8 cellular contexts compared by ENCODE assay signal in the genomic region with DNA sequence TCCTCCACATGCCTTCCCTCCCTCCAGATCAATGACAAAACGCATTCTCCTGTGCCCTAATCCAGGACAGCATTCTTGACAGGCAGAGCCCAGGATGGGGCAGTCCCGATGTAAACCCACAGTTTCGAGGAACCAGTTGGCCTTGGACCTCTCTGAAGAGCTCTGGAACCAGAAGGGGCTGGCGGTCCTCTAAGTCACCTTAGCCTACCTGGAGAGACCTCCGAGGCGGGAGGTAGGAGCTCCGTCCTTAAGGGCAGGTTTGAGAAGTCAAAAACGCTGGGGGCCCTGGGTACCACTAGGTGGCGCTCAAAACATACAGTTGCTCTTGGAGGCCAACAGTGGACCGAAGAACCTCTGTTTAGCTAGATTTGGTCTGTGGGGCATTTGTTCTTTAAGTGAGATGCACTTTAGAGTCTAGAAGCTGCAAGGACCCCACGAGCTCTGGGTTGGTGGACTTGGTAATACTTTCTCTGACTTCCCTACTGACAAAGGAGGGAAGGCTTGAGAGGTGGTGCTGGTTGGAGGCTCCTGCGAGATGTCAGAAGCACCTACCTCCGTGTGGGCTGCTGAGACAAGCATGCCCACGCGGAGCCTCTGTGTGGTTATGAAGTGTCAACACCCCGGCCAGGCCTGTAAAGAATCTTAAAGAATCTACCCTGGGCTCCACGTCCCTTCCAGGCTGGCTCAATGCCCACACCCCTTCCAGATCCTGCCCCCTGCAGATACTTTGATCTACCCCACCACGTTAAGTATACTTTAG.
DNase-seq lines count a peak whose midpoint lies in the region; ATAC-seq, FAIRE-seq and TF ChIP-seq lines count a peak whose summit lies in the region.

No MANE protein-coding gene starts in this region.

- ATAC-seq in A549 (peak; percentile 92 to 93), GM18511 (IDR thresholded peaks at IDR 0.05; ENCODE audit: unreplicated experiment) (peak; percentile 67), foreskin keratinocyte (peak; percentile 70)

- peak; percentile 99 for TF ChIP-seq RAD21 in A549 (conservative IDR thresholded peaks at IDR 0.05 in 1 of 2, IDR thresholded peaks at IDR 0.05 in 1 of 2)

- peaks cover 13% of the 10 kb centered on the region for H3K4me1 Mint-ChIP-seq in activated T-helper 2 cell treated with anti-CD3 and anti-CD28 coated beads, Interferon-gamma antibody, Interleukin-2, Interleukin-4, amounts not matched to agents 10 μg/mL and 5 μg/mL and 100 μg/mL, durations not matched to agents 14 hours and 24 hours and 36 hours (ENCODE audit: low read depth)

- TF ChIP-seq POLR2A in A549 (IDR thresholded peaks at IDR 0.05; ENCODE audit: low read length): no peak

- TF ChIP-seq CTCF in A549 (IDR thresholded peaks at IDR 0.05) (peak; percentile 96), RWPE1 (conservative IDR thresholded peaks at IDR 0.05; ENCODE audit: low read depth) (peak; percentile 89), foreskin keratinocyte (conservative IDR thresholded peaks at IDR 0.05) (peak; percentile 96)

- H3K4me3 Mint-ChIP-seq in activated T-helper 2 cell treated with anti-CD3 and anti-CD28 coated beads, Interferon-gamma antibody, Interleukin-2, Interleukin-4, amounts not matched to agents 10 μg/mL and 5 μg/mL and 100 μg/mL, durations not matched to agents 14 hours and 24 hours and 36 hours (ENCODE audit: low read depth): no peak overlapping the region

- no peak overlapping the region for H3K4me3 ChIP-seq in A549

- no peaks in the 10 kb centered on the region for H3K36me3 Mint-ChIP-seq in activated T-helper 2 cell treated with anti-CD3 and anti-CD28 coated beads, Interferon-gamma antibody, Interleukin-2, Interleukin-4, amounts not matched to agents 10 μg/mL and 5 μg/mL and 100 μg/mL, durations not matched to agents 14 hours and 24 hours and 36 hours (ENCODE audit: low read depth)

- intact Hi-C loops in activated T-helper 2 cell treated with anti-CD3 and anti-CD28 coated beads, Interferon-gamma antibody, Interleukin-2, Interleukin-4, amounts not matched to agents 10 μg/mL and 5 μg/mL and 100 μg/mL, durations not matched to agents 14 hours and 24 hours and 36 hours (cut with micrococcal nuclease): loop anchor here (1.0 to 10.0 kb wide), 7 partner anchors 75 to 671 kb away; a partner anchor contains a TSS

- POLR2A ChIA-PET in A549 (lab: Yijun Ruan, JAX) (interaction anchor here (0.8 to 1.2 kb wide), 2 partner anchors 76 to 321 kb away, joined by 3 read pairs; no protein-coding TSS in a partner anchor), RWPE1 (lab: Yijun Ruan, JAX; ENCODE audit: low non-redundant PET) (interaction anchor here (0.6 kb wide), 1 partner anchor 678 kb away, joined by 6 read pairs; no protein-coding TSS in a partner anchor)

- no peak for FAIRE-seq in A549 (lab: Jason Lieb, UNC)

- no peak for TF ChIP-seq EP300 in A549 (IDR thresholded peaks at IDR 0.05)

- WGBS in A549 (ENCODE audit: missing lambda C conversion rate): 32% methylated on average over 18 of the region's 18 CpGs

- H3K27me3 Mint-ChIP-seq in activated T-helper 2 cell treated with anti-CD3 and anti-CD28 coated beads, Interferon-gamma antibody, Interleukin-2, Interleukin-4, amounts not matched to agents 10 μg/mL and 5 μg/mL and 100 μg/mL, durations not matched to agents 14 hours and 24 hours and 36 hours (ENCODE audit: low read depth): peaks cover 9% of the 10 kb centered on the region

- H3K27ac Mint-ChIP-seq in activated T-helper 2 cell treated with anti-CD3 and anti-CD28 coated beads, Interferon-gamma antibody, Interleukin-2, Interleukin-4, amounts not matched to agents 10 μg/mL and 5 μg/mL and 100 μg/mL, durations not matched to agents 14 hours and 24 hours and 36 hours: no peak overlapping the region

- peak; percentile 82 to 86 for DNase-seq in A549 (ENCODE audit: low read depth in 1 of 2, low spot score in 1 of 2)
- peak; percentile 82 for DNase-seq in LoVo (ENCODE audit: low spot score)
- peak; percentile 75 for DNase-seq in RWPE1 (ENCODE audit: low spot score)
- peak; percentile 63 for DNase-seq in activated T-helper 2 cell treated with anti-CD3 and anti-CD28 coated beads, Interferon-gamma antibody, Interleukin-2, Interleukin-4, amounts not matched to agents 10 μg/mL and 5 μg/mL and 100 μg/mL, durations not matched to agents 14 hours and 24 hours and 36 hours (ENCODE audit: low spot score)
- peak; percentile 26 to 56 for DNase-seq in foreskin keratinocyte
- peak; percentile 56 for DNase-seq in occipital lobe (lab: John Stamatoyannopoulos, UW)
- DNase-seq in superior temporal gyrus (ENCODE audit: extremely low spot score): peak; percentile 95

- no peaks in the 10 kb centered on the region for H3K9me3 ChIP-seq in A549

- peaks cover 22% of the 10 kb centered on the region for H3K4me1 ChIP-seq in A549
- peaks cover 8% of the 10 kb centered on the region for H3K4me1 ChIP-seq in foreskin keratinocyte

- CTCF ChIA-PET in A549 (lab: Yijun Ruan, JAX) (interaction anchor here (0.6 to 4.2 kb wide), 152 partner anchors 9 to 782 kb away, joined by 3 to 55 read pairs (median 4); a partner anchor contains a TSS), RWPE1 (lab: Yijun Ruan, JAX) (interaction anchor here (0.5 to 1.4 kb wide), 41 partner anchors 9 to 1043 kb away, joined by 3 to 14 read pairs (median 4); a partner anchor contains a TSS)

- peak overlapping the region; percentile 31 to 68; a peak in 5 of 6 replicates for H3K27ac ChIP-seq in A549
- H3K27ac ChIP-seq in RWPE1: no peak overlapping the region
- no peak overlapping the region for H3K27ac ChIP-seq in foreskin keratinocyte

- no peaks in the 10 kb centered on the region for H3K9me3 Mint-ChIP-seq in activated T-helper 2 cell treated with anti-CD3 and anti-CD28 coated beads, Interferon-gamma antibody, Interleukin-2, Interleukin-4, amounts not matched to agents 10 μg/mL and 5 μg/mL and 100 μg/mL, durations not matched to agents 14 hours and 24 hours and 36 hours

- no peaks in the 10 kb centered on the region for H3K27me3 ChIP-seq in foreskin keratinocyte

- peak overlapping the region; percentile 68 for H3K4me2 ChIP-seq in A549

TF ChIP-seq in A549, 52 proteins besides CTCF, POLR2A, EP300 and RAD21:
- TF ChIP-seq PHF8 (IDR thresholded peaks at IDR 0.05; ENCODE audit: borderline replicate concordance, low read depth) (no peak), EHF (CRISPR knock-in tag; IDR thresholded peaks at IDR 0.05) (no peak), MYC (IDR thresholded peaks at IDR 0.05; ENCODE audit: borderline replicate concordance, low read length) (no peak), MAZ (IDR thresholded peaks at IDR 0.05; ENCODE audit: borderline replicate concordance, low read depth, low read length) (0 out of 2 replicates have a peak, but pooled peaks have one; percentile 20), HOXB5 (CRISPR knock-in tag; IDR thresholded peaks at IDR 0.05) (no peak), JUN (IDR thresholded peaks at IDR 0.05) (no peak), SMC3 (IDR thresholded peaks at IDR 0.05) (peak; percentile 97), NPAS2 (CRISPR knock-in tag; IDR thresholded peaks at IDR 0.05; ENCODE audit: borderline replicate concordance) (no peak), KDM1A (IDR thresholded peaks at IDR 0.05; ENCODE audit: low read depth) (no peak), NFE2L2 (conservative IDR thresholded peaks at IDR 0.05; ENCODE audit: low read length) (0 out of 2 replicates have a peak, but pooled peaks have one; percentile 27)
- TF ChIP-seq, protein P1, sequence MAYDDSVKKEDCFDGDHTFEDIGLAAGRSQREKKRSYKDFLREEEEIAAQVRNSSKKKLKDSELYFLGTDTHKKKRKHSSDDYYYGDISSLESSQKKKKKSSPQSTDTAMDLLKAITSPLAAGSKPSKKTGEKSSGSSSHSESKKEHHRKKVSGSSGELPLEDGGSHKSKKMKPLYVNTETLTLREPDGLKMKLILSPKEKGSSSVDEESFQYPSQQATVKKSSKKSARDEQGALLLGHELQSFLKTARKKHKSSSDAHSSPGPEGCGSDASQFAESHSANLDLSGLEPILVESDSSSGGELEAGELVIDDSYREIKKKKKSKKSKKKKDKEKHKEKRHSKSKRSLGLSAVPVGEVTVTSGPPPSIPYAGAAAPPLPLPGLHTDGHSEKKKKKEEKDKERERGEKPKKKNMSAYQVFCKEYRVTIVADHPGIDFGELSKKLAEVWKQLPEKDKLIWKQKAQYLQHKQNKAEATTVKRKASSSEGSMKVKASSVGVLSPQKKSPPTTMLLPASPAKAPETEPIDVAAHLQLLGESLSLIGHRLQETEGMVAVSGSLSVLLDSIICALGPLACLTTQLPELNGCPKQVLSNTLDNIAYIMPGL (CRISPR knock-in tag; IDR thresholded peaks at IDR 0.05; ENCODE audit: borderline replicate concordance): no peak
- TF ChIP-seq, protein P2, sequence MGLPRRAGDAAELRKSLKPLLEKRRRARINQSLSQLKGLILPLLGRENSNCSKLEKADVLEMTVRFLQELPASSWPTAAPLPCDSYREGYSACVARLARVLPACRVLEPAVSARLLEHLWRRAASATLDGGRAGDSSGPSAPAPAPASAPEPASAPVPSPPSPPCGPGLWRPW (IDR thresholded peaks at IDR 0.05): no peak

Comparison
In these comparisons a context has a peak if more than half of its experiments do, and no peak if none do; other contexts are left out.
1. DNase-seq: peak in every context shown above with its lines; median percentile 95 in superior temporal gyrus; 84 in A549; 82 in LoVo; 75 in RWPE1; 63 in activated T-helper 2 cell treated with anti-CD3 and anti-CD28 coated beads, Interferon-gamma antibody, Interleukin-2, Interleukin-4, amounts not matched to agents 10 μg/mL and 5 μg/mL and 100 μg/mL, durations not matched to agents 14 hours and 24 hours and 36 hours; 56 in occipital lobe; 41 in foreskin keratinocyte.
2. H3K27ac ChIP-seq: peak in A549 (2 of 2); none in RWPE1 (single experiment) and foreskin keratinocyte (single experiment).
3. Peak in every context shown above with its lines, with median percentiles within 50 percentile points of each other: ATAC-seq and CTCF ChIP-seq.